Comparison of ENCODE assay signal across 9 cellular contexts in the genomic region with DNA sequence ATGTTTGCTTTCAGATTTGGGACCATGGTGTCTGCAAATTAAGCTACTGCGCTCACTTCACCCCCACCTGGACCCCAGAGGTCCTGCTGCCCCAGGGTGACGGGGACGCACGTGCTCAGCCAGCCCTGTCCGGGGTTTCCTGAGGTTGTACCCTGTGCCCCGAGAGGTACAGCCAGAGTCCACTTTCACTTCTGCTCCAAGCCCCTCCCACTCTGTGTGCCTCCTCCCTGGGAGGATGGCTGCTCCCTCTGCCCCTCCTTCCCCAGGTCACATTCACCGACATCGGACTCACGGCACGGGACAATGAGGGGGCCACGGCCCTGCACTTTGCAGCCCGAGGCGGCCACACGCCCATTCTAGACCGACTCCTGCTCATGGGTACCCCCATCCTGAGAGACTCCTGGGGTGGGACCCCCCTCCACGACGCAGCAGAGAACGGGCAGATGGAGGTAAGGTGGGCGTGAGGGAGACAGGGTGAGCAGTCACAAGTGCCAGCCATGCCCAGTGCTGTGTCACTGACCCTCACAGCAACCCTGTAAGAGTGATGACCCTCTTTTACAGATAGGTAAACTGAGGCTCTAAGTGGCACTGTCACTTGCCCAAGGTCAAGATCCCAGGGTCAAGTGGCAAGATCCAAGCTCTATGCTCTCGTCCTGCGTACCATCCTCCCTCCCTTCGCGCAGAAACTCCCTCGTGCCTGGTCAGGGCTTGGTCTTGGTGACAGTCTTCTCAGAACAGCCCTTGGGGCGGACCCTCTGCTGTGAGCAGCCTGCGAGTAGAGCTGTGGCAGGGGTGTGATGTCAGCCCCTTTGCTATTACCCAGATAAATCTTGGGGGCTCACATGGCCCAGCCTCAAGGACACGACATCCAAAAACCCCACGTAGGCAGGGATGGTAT. TPM values are rescaled to one million over a fixed set of nuclear protein-coding genes. Genes with fewer than 3 reads are reported as not detected.
DNase-seq lines count a peak whose midpoint lies in the region; ATAC-seq, FAIRE-seq and TF ChIP-seq lines count a peak whose summit lies in the region.
"Had no signal": no experiment of that assay in that cellular context is flagged by ENCODE, and none has a peak within 500 bp of the region (broad histone marks: within the 10 kb centered on the region; RNA-seq: fewer than 3 reads in every experiment).

No MANE protein-coding gene starts in this region.

- H3K36me3 Mint-ChIP-seq in Calu3 (ENCODE audit: insufficient read depth, unreplicated experiment), result no peaks in the 10 kb centered on the region

- H3K4me3 ChIP-seq in RWPE2 (ENCODE audit: severe bottlenecking), result no peak overlapping the region
- no peak overlapping the region for H3K4me3 ChIP-seq in pancreas
- H3K4me3 ChIP-seq: SK-N-MC had no signal

- peaks cover 9% of the 10 kb centered on the region for H3K9me3 ChIP-seq in RWPE2 (ENCODE audit: severe bottlenecking)
- H3K9me3 ChIP-seq in pancreas, result no peaks in the 10 kb centered on the region

- no peak for TF ChIP-seq POLR2A in H54 (IDR thresholded peaks at IDR 0.05; ENCODE audit: low read depth, low read length)

- no peaks in the 10 kb centered on the region for H3K4me1 Mint-ChIP-seq in Calu3 (ENCODE audit: low read depth, unreplicated experiment)

- ATAC-seq in GM18907 (IDR thresholded peaks at IDR 0.05; ENCODE audit: unreplicated experiment), result peak; percentile 75
- peak; percentile 73 for ATAC-seq in HG02759 (IDR thresholded peaks at IDR 0.05; ENCODE audit: unreplicated experiment)
- ATAC-seq in RWPE2 (ENCODE audit: low read depth), result peak; percentile 30; the same call in 1 of the 3 replicates
- ATAC-seq in pancreas, result peak in 3 of 4 donors; percentile 19 to 51 (median 47)

- no peaks in the 10 kb centered on the region for H3K4me1 ChIP-seq in RWPE2 (ENCODE audit: insufficient read depth, poor library complexity, severe bottlenecking)
- H3K4me1 ChIP-seq in pancreas, result no peaks in the 10 kb centered on the region

- no peak overlapping the region for H3K27ac Mint-ChIP-seq in Calu3 (ENCODE audit: unreplicated experiment)

- H3K27ac ChIP-seq in RWPE2 (ENCODE audit: poor library complexity, severe bottlenecking), result no peak overlapping the region
- no peak overlapping the region for H3K27ac ChIP-seq in pancreas
- H3K27ac ChIP-seq: SK-N-MC had no signal

- TF ChIP-seq CTCF in RWPE2 (IDR thresholded peaks at IDR 0.05; ENCODE audit: poor library complexity, severe bottlenecking), result no peak
- TF ChIP-seq CTCF in pancreas (IDR thresholded peaks at IDR 0.05), result no peak
- TF ChIP-seq CTCF in Calu3 (IDR thresholded peaks at IDR 0.05; ENCODE audit: unreplicated experiment), result no peak

- H3K36me3 ChIP-seq in RWPE2 (ENCODE audit: low read depth), result no peaks in the 10 kb centered on the region
- no peaks in the 10 kb centered on the region for H3K36me3 ChIP-seq in pancreas

- DNase-seq in RWPE2 (ENCODE audit: low spot score), result peak; percentile 42
- DNase-seq in pancreas, result peak in 5 of 6 donors; percentile 6 to 60 (median 28)
- DNase-seq in NCI-H2196 (lab: John Stamatoyannopoulos, UW; ENCODE audit: unreplicated experiment), result no peak
- DNase-seq in H54 (ENCODE audit: insufficient read length, low spot score), result no peak
- DNase-seq in Calu3, result no peak
- DNase-seq in NCI-H1436 (lab: John Stamatoyannopoulos, UW), result no peak

- H3K27me3 Mint-ChIP-seq in Calu3 (ENCODE audit: unreplicated experiment), result peaks cover 35% of the 10 kb centered on the region

- no peak overlapping the region for H3K4me3 Mint-ChIP-seq in Calu3 (ENCODE audit: low read depth, unreplicated experiment)

- H3K27me3 ChIP-seq in RWPE2 (ENCODE audit: insufficient read depth, poor library complexity, severe bottlenecking) (no peaks in the 10 kb centered on the region), pancreas (no peaks in the 10 kb centered on the region)

- WGBS in pancreas, 2 donors, result 84 to 89% methylated on average over 28 of the region's 28 CpGs

- BruUV-seq in Calu3 (replicated peaks; lab: Mats Ljungman, UMichigan), result no TSS peak

- H3K9me3 Mint-ChIP-seq in Calu3 (ENCODE audit: low read depth, unreplicated experiment), result no peaks in the 10 kb centered on the region

- CTCF ChIA-PET in Calu3 (lab: Charles Lee), result no interaction called here

- intact Hi-C loops in pancreas (cut with DNase I) (no loop called here), Calu3 (cut with micrococcal nuclease; ENCODE audit: unreplicated experiment) (no loop called here)

- FAIRE-seq in pancreas (lab: Jason Lieb, UNC) (no peak), H54 (lab: Jason Lieb, UNC) (no peak)

RNA-seq across cellular contexts. Expression of gene ESPNL, which starts 7.6 kb away (rescaled TPM):
- total RNA-seq in pancreas (under 1 TPM in 5 of 6 donors, not detected in 1; 0.05 to 0.72 (median 0.12) TPM), Calu3 (2022) (0.19 and 0.61 TPM in 2 replicates)
- polyA plus RNA-seq in pancreas, result under 1 TPM; 0.38 to 0.42 TPM

RNA-seq across cellular contexts. Expression of gene KLHL30, which starts 30.7 kb away (rescaled TPM):
- under 1 TPM in 4 of 6 donors, not detected in 2; 0.03 to 0.14 (median 0.11) TPM for total RNA-seq in pancreas
- polyA plus RNA-seq in pancreas, result under 1 TPM; 0.08 to 0.12 TPM
- 0.64 and 1.3 TPM in 2 replicates for total RNA-seq in Calu3 (2022)

RNA-seq across cellular contexts. Expression of gene SCLY, which starts 47.0 kb away (rescaled TPM):
- total RNA-seq in pancreas, result 10 to 100 TPM; 16.7 to 33.5 (median 29.0) TPM
- 10 to 100 TPM; 13.8 to 17.1 TPM for polyA plus RNA-seq in pancreas
- 37.5 and 38.2 TPM in 2 replicates for total RNA-seq in Calu3 (2022)

RNA-seq across cellular contexts. Expression of gene ERFE, which starts 51.0 kb away (rescaled TPM):
- total RNA-seq in pancreas, result under 1 TPM in 4 of 6 donors, not detected in 2; 0.14 to 0.88 (median 0.54) TPM
- polyA plus RNA-seq in pancreas, result 1 to 10 TPM in 1 of 2 donors, under 1 TPM in 1; 0.61 to 4.9 TPM
- total RNA-seq in Calu3 (2022), result 2.4 and 4.0 TPM in 2 replicates

Comparison
In these comparisons a context has a peak if more than half of its experiments do, and no peak if none do; other contexts are left out.
1. DNase-seq: peak in RWPE2 (single experiment) and pancreas (5 of 6); none in NCI-H2196 (single experiment), H54 (single experiment), Calu3 (single experiment) and NCI-H1436 (single experiment).
2. Peak in every context shown above with its lines, with median percentiles within 50 percentile points of each other: ATAC-seq.